In the genomic region with DNA sequence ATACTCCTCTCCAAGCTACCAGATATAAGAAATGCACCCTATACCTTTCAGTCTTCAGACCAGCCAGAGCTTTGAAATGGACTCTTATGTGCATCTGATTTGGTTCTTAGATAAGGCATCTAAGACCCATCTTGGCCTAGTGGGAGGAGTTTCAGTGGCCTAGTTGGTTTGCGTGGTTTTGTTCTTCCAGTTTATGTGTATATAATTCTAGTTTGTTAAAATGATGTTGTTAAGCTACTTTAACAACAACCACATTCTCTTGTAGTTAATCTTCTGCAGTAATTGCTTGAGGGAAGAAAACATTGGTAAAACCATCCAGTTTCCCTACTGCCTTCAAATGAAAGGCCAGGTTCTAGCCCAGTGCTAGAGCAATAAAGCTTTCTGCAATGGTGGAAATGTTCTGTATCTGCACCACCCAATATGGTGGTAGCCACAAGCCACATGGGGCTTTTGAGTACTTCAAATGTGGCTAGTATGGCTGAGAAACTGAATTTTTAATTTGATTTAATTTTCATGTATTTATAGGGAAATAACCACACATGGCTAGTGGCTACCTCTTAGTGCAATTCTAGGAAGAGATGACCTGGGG, we compare ENCODE assay signal across 14 cellular contexts.
DNase-seq lines count a peak whose midpoint lies in the region; ATAC-seq and TF ChIP-seq lines count a peak whose summit lies in the region.
"Had no signal": no experiment of that assay in that cellular context is flagged by ENCODE, and none has a peak within 500 bp of the region (broad histone marks: within the 10 kb centered on the region; RNA-seq: fewer than 3 reads in every experiment).

No MANE protein-coding gene starts in this region.

- H3K79me2 ChIP-seq in smooth muscle cell (ENCODE audit: low read depth) = no peaks in the 10 kb centered on the region

- WGBS in smooth muscle cell (ENCODE audit: low lambda C conversion rate) = 84% methylated on average over 1 of the region's 1 CpG

- peaks cover 36% of the 10 kb centered on the region for H3K4me1 ChIP-seq in smooth muscle cell (ENCODE audit: low read depth)
- H3K4me1 ChIP-seq: Caco-2 had no signal

- no peak overlapping the region for H2AFZ ChIP-seq in smooth muscle cell (ENCODE audit: low read depth)

- peak overlapping the region; percentile 51 for H3K4me2 ChIP-seq in smooth muscle cell

- H3K4me3 ChIP-seq in Jurkat, Clone E6-1 (ENCODE audit: low read length) = no peak overlapping the region
- H3K4me3 ChIP-seq in dorsolateral prefrontal cortex = no peak overlapping the region
- H3K4me3 ChIP-seq in smooth muscle cell = no peak overlapping the region

- peak; percentile 42 for DNase-seq in Jurkat, Clone E6-1 (ENCODE audit: low read depth, low spot score)
- DNase-seq in M059J (ENCODE audit: low read depth) (peak; percentile 25), dorsolateral prefrontal cortex (no peak), smooth muscle cell (lab: John Stamatoyannopoulos, UW; ENCODE audit: unreplicated experiment) (no peak), left cardiac atrium (no peak), RKO (ENCODE audit: low spot score) (no peak)
- DNase-seq: ACHN; BE2C; C1 segment of cervical spinal cord; Caco-2; CD4-positive, CD25-positive, alpha-beta regulatory T cell; H9 had no signal

- H3K27me3 ChIP-seq in dorsolateral prefrontal cortex (no peaks in the 10 kb centered on the region), smooth muscle cell (ENCODE audit: low read depth) (no peaks in the 10 kb centered on the region)
- H3K27me3 ChIP-seq: BE2C had no signal

- TF ChIP-seq CTCF in dorsolateral prefrontal cortex (IDR thresholded peaks at IDR 0.05 in 54 of 56, conservative IDR thresholded peaks at IDR 0.05 in 2 of 56; ENCODE audit: low read depth in 1 of 56, partially characterized antibody in 56 of 56) (no peak), smooth muscle cell (IDR thresholded peaks at IDR 0.05; ENCODE audit: borderline replicate concordance, insufficient read depth, poor library complexity, severe bottlenecking) (no peak)

- H3K27ac ChIP-seq in dorsolateral prefrontal cortex (peak overlapping the region in 40 of 59 donors; percentile 1 to 85 (median 60)), smooth muscle cell (ENCODE audit: low read depth) (no peak overlapping the region)
- H3K27ac ChIP-seq: HL-60 had no signal

- intact Hi-C loops in dorsolateral prefrontal cortex (cut with DNase I) = no loop called here
- intact Hi-C loops in left cardiac atrium (cut with DNase I) = no loop called here

- ATAC-seq in left cardiac atrium (no peak), HG03457 (IDR thresholded peaks at IDR 0.05; ENCODE audit: unreplicated experiment) (no peak)

- no peaks in the 10 kb centered on the region for H3K9me3 ChIP-seq in smooth muscle cell (replicated peaks; ENCODE audit: low read depth)
- H3K9me3 ChIP-seq: BE2C, Caco-2 had no signal

- H3K36me3 ChIP-seq in smooth muscle cell (ENCODE audit: low read depth) = peaks cover 1% of the 10 kb centered on the region

- no peaks in the 10 kb centered on the region for H3F3A ChIP-seq in smooth muscle cell (ENCODE audit: low read depth)

- H3K9ac ChIP-seq in smooth muscle cell (ENCODE audit: low read depth) = no peak overlapping the region

- no peaks in the 10 kb centered on the region for H4K20me1 ChIP-seq in smooth muscle cell (ENCODE audit: low read depth)

Comparison
In these comparisons a context has a peak if more than half of its experiments do, and no peak if none do; other contexts are left out.
1. DNase-seq: peak in Jurkat, Clone E6-1 (single experiment) and M059J (single experiment); none in dorsolateral prefrontal cortex (0 of 10), smooth muscle cell (single experiment), left cardiac atrium (single experiment) and RKO (single experiment).